Comparison of ENCODE assay signal across 27 cellular contexts in genomic region chrX:110511238-110511637, GRCh38.
"Had no signal": no experiment of that assay in that cellular context is flagged by ENCODE, and none has a peak within 500 bp of the region (broad histone marks: within the 10 kb centered on the region; RNA-seq: fewer than 3 reads in every experiment).

No MANE protein-coding gene starts in this region.

- H3K27ac ChIP-seq: epithelial cell of prostate, esophagus squamous epithelium, WERI-Rb-1 had no signal

- ATAC-seq: activated CD4-positive, CD25-positive, alpha-beta regulatory T cell treated with anti-CD3 and anti-CD28 coated beads, Interleukin-2, amount 50 U/mL, for 24 hours; activated CD8-positive, alpha-beta T cell treated with anti-CD3 and anti-CD28 coated beads for 36 hours; activated T-cell treated with anti-CD3 and anti-CD28 coated beads, Interleukin-2, amount 50 U/mL, for 4 hours; activated T-helper 17 cell treated with anti-CD3 and anti-CD28 coated beads, Interleukin-2, amount 50 U/mL, for 72 hours; effector memory CD8-positive, alpha-beta T cell; T-helper 17 cell had no signal

- H3K36me3 ChIP-seq: esophagus squamous epithelium, WERI-Rb-1 had no signal

- H3K4me1 ChIP-seq: esophagus squamous epithelium had no signal

- H3K4me3 ChIP-seq: esophagus squamous epithelium had no signal

- H3K9me3 ChIP-seq: esophagus squamous epithelium had no signal

- DNase-seq: activated B cell treated with CpG ODN at 0.5 μM for 24 hours; activated CD4-positive, alpha-beta T cell treated with anti-CD3 and anti-CD28 coated beads for 48 hours; activated CD4-positive, alpha-beta T cell treated with anti-CD3 and anti-CD28 coated beads, Interleukin-2, amount 50 U/mL, for 1 hour; activated CD4-positive, alpha-beta T cell treated with anti-CD3 and anti-CD28 coated beads, Interleukin-2, amount 50 U/mL, for 48 hours; activated CD8-positive, alpha-beta memory T cell treated with anti-CD3 and anti-CD28 coated beads for 24 hours; activated CD8-positive, alpha-beta T cell treated with anti-CD3 and anti-CD28 coated beads for 36 hours; activated effector memory CD4-positive, alpha-beta T cell treated with Interleukin-2 at 50 U/mL for 16 hours; activated gamma-delta T cell treated with Interleukin-2 at 50 U/mL for 16 hours; activated naive CD4-positive, alpha-beta T cell treated with anti-CD3 and anti-CD28 coated beads, Interleukin-2, amount 50 U/mL, for 16 hours; activated naive CD4-positive, alpha-beta T cell treated with Interleukin-2 at 50 U/mL for 16 hours; activated T-cell treated with anti-CD3 and anti-CD28 coated beads, Interleukin-2, amount 50 U/mL, for 4 hours; amniotic stem cell; anterior cingulate cortex; caudate nucleus; cortex of kidney; dermis blood vessel endothelial cell; effector CD4-positive, alpha-beta T cell; effector memory CD8-positive, alpha-beta T cell; esophagus squamous epithelium; head of caudate nucleus; T-helper 1 cell; T-helper 17 cell; T1000; WERI-Rb-1 had no signal
